In the genomic region with DNA sequence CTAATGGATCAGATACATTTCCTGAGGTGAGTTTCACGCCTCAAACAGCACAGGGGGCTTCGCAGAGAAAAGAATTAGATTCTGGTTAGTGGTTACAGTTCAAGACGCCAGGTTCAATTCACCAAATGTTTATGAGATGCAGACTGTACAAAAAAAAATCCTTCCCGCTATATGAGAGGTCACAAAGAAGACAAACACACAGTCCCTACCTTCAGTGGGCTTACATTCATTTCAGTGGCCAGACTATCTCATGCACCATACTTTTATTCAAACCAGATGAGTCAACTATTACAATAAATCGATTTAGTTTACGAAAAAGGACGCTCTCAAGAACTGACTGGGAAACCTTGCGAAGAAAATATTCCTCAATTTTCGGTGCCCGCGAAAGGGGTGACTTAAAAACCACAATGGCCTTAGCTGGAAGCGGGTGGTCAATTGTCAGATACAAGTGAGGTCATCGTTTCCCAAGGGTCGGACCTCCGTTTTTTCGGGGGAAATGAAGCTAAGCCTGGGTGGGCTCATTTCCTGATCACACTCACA, we compare ENCODE assay signal across 8 cellular contexts. TPM values are rescaled to one million over a fixed set of nuclear protein-coding genes. Genes with fewer than 3 reads are reported as not detected.
DNase-seq lines count a peak whose midpoint lies in the region; ATAC-seq and TF ChIP-seq lines count a peak whose summit lies in the region.

No MANE protein-coding gene starts in this region.

- peaks cover 5% of the 10 kb centered on the region for H3K36me3 ChIP-seq in CD8-positive, alpha-beta T cell (ENCODE audit: insufficient read depth, low read length)
- H3K36me3 ChIP-seq in OCI-LY1 (ENCODE audit: insufficient read depth, low read length) = peaks cover 34% of the 10 kb centered on the region
- peaks cover 38% of the 10 kb centered on the region for H3K36me3 ChIP-seq in endodermal cell (ENCODE audit: control insufficient read depth, insufficient read depth, low read length)
- peaks cover 44% of the 10 kb centered on the region for H3K36me3 ChIP-seq in neutrophil

- POLR2A ChIA-PET in CD8-positive, alpha-beta T cell (lab: Charles Lee) = interaction anchor here (1.2 kb wide), 1 partner anchor 8 kb away, joined by 3 read pairs; no protein-coding TSS in a partner anchor

- H3K27me3 ChIP-seq in CD8-positive, alpha-beta T cell (ENCODE audit: insufficient read depth, low read length) = no peaks in the 10 kb centered on the region
- H3K27me3 ChIP-seq in OCI-LY1 (ENCODE audit: insufficient read depth, low read length) (no peaks in the 10 kb centered on the region), endodermal cell (ENCODE audit: control insufficient read depth, insufficient read depth, low read length, poor library complexity, severe bottlenecking) (no peaks in the 10 kb centered on the region), neutrophil (no peaks in the 10 kb centered on the region)

- ATAC-seq in CD8-positive, alpha-beta T cell = no peak
- no peak for ATAC-seq in HG02571 (IDR thresholded peaks at IDR 0.05; ENCODE audit: unreplicated experiment)

- H3K36me3 Mint-ChIP-seq in CD8-positive, alpha-beta T cell = peaks cover 61% of the 10 kb centered on the region
- peaks cover 33% of the 10 kb centered on the region for H3K36me3 Mint-ChIP-seq in endodermal cell (ENCODE audit: low read depth)

- intact Hi-C loops in CD8-positive, alpha-beta T cell (cut with DNase I, micrococcal nuclease) = loop anchor here (1.0 to 10.0 kb wide), 12 partner anchors 48 to 1302 kb away; partner anchors contain the start of genes CAPN7 (in 2 of the 2), DPH3 (in 2 of the 2), BTD (in 1 of the 2) and CCDC174 (in 1 of the 2)

- peaks cover 43% of the 10 kb centered on the region for H3K4me1 ChIP-seq in CD8-positive, alpha-beta T cell (ENCODE audit: insufficient read depth, low read length)
- H3K4me1 ChIP-seq in OCI-LY1 (ENCODE audit: insufficient read depth, low read length, severe bottlenecking) (peaks cover 37% of the 10 kb centered on the region), endodermal cell (ENCODE audit: control insufficient read depth, insufficient read depth, low read length) (no peaks in the 10 kb centered on the region), neutrophil (ENCODE audit: control insufficient read depth in 1 of 2, insufficient read depth in 1 of 2, low read depth in 1 of 2, low read length in 1 of 2) (peaks cover 18 to 25% of the 10 kb centered on the region in 2 experiments)

- H3K4me1 Mint-ChIP-seq in CD8-positive, alpha-beta T cell (ENCODE audit: low read depth) = peaks cover 59% of the 10 kb centered on the region
- peaks cover 24% of the 10 kb centered on the region for H3K4me1 Mint-ChIP-seq in endodermal cell

- H3F3A ChIP-seq in OCI-LY1 (ENCODE audit: insufficient read depth, low read length) = no peaks in the 10 kb centered on the region

- peak overlapping the region; percentile 83 for H3K9ac ChIP-seq in OCI-LY1 (ENCODE audit: low read length)
- peak overlapping the region; percentile 72 for H3K9ac ChIP-seq in endodermal cell (ENCODE audit: extremely low read depth, low read length, poor library complexity, severe bottlenecking)

- no peak overlapping the region for H2AFZ ChIP-seq in OCI-LY1 (ENCODE audit: low read length)

- H3K4me3 ChIP-seq in CD8-positive, alpha-beta T cell (ENCODE audit: low read depth, low read length) = peak overlapping the region; percentile 87
- peak overlapping the region; percentile 95 for H3K4me3 ChIP-seq in OCI-LY1 (ENCODE audit: low read depth, low read length, poor library complexity, severe bottlenecking)
- H3K4me3 ChIP-seq in endodermal cell (ENCODE audit: low read length) = peak overlapping the region; percentile 96
- H3K4me3 ChIP-seq in neutrophil (ENCODE audit: low read depth in 1 of 2, low read length in 1 of 2) = peak overlapping the region; percentile 95 to 98

- no peaks in the 10 kb centered on the region for H3K9me3 Mint-ChIP-seq in CD8-positive, alpha-beta T cell
- no peaks in the 10 kb centered on the region for H3K9me3 Mint-ChIP-seq in endodermal cell

- no peaks in the 10 kb centered on the region for H3K9me2 ChIP-seq in OCI-LY1 (ENCODE audit: low read depth, low read length)

- TF ChIP-seq CTCF in CD8-positive, alpha-beta T cell (IDR thresholded peaks at IDR 0.05) = no peak
- TF ChIP-seq CTCF in OCI-LY1 (IDR thresholded peaks at IDR 0.05; ENCODE audit: low read length) (no peak), endodermal cell (conservative IDR thresholded peaks at IDR 0.05) (no peak), neutrophil (IDR thresholded peaks at IDR 0.05) (no peak)

- DNase-seq in CD8-positive, alpha-beta T cell = no peak
- DNase-seq in endodermal cell (no peak), MV-4-11 (lab: John Stamatoyannopoulos, UW) (no peak), islet precursor cell (no peak), SIG-M5 treated with dmso at 0.1 percent for 504 hours (lab: John Stamatoyannopoulos, UW; ENCODE audit: unreplicated experiment) (no peak)

- peaks cover 32% of the 10 kb centered on the region for H3K79me2 ChIP-seq in OCI-LY1 (ENCODE audit: insufficient read depth, low read length)

- peak overlapping the region; percentile 81 for H3K27ac ChIP-seq in CD8-positive, alpha-beta T cell (ENCODE audit: low read depth, low read length)
- H3K27ac ChIP-seq in OCI-LY1 (ENCODE audit: low read depth, low read length, poor library complexity, severe bottlenecking) = no peak overlapping the region
- no peak overlapping the region for H3K27ac ChIP-seq in endodermal cell (ENCODE audit: low read depth, low read length)
- peak overlapping the region; percentile 88 for H3K27ac ChIP-seq in neutrophil

- no peaks in the 10 kb centered on the region for H3K9me3 ChIP-seq in CD8-positive, alpha-beta T cell (ENCODE audit: low read length)
- no peaks in the 10 kb centered on the region for H3K9me3 ChIP-seq in OCI-LY1 (ENCODE audit: low read length)
- H3K9me3 ChIP-seq in endodermal cell (ENCODE audit: control insufficient read depth, low read length) = no peaks in the 10 kb centered on the region
- H3K9me3 ChIP-seq in neutrophil = no peaks in the 10 kb centered on the region

- WGBS in endodermal cell (ENCODE audit: insufficient coverage in 1 of 2, insufficient read length in 1 of 2), 2 experiments = 53 to 54% methylated on average over 14 to 16 of the region's 16 CpGs

- H3K27me3 Mint-ChIP-seq in CD8-positive, alpha-beta T cell (ENCODE audit: low read depth) = no peaks in the 10 kb centered on the region
- no peaks in the 10 kb centered on the region for H3K27me3 Mint-ChIP-seq in endodermal cell (ENCODE audit: insufficient read depth)

- H4K20me1 ChIP-seq in OCI-LY1 (ENCODE audit: insufficient read depth, low read length) = no peaks in the 10 kb centered on the region

- H3K4me3 Mint-ChIP-seq in CD8-positive, alpha-beta T cell = peak overlapping the region; percentile 99
- peak overlapping the region; percentile 99 for H3K4me3 Mint-ChIP-seq in endodermal cell

- peak overlapping the region; percentile 98 for H3K27ac Mint-ChIP-seq in CD8-positive, alpha-beta T cell
- peak overlapping the region; percentile 98 for H3K27ac Mint-ChIP-seq in endodermal cell

- CTCF ChIA-PET in CD8-positive, alpha-beta T cell (lab: Charles Lee) = interaction anchor here (1.1 to 3.8 kb wide), 3 partner anchors 20 to 159 kb away, joined by 3 to 18 read pairs (median 5); no protein-coding TSS in a partner anchor

- H3K4me2 ChIP-seq in OCI-LY1 (ENCODE audit: low read length) = peak overlapping the region; percentile 70

RNA-seq across cellular contexts. Expression of gene METTL6, which starts 0.7 kb away (rescaled TPM):
- total RNA-seq in CD8-positive, alpha-beta T cell = 1 to 10 TPM; 4.1 to 4.9 TPM
- total RNA-seq in endodermal cell = 10 to 100 TPM; 22.3 to 24.8 TPM
- 24.6 TPM for polyA plus RNA-seq in endodermal cell (2013, experiment 1 of 2)
- polyA plus RNA-seq in endodermal cell (2013, experiment 2 of 2) = 20.7 TPM

RNA-seq across cellular contexts. Expression of gene EAF1, which starts 0.7 kb away (rescaled TPM):
- total RNA-seq in CD8-positive, alpha-beta T cell = 10 to 100 TPM; 33.7 to 36.0 TPM
- total RNA-seq in endodermal cell = 10 to 100 TPM; 29.1 to 33.1 TPM
- 33.3 TPM for polyA plus RNA-seq in endodermal cell (2013, experiment 1 of 2)
- 26.4 TPM for polyA plus RNA-seq in endodermal cell (2013, experiment 2 of 2)

Comparison
In these comparisons a context has a peak if more than half of its experiments do, and no peak if none do; other contexts are left out.
1. H3K27ac ChIP-seq: peak in CD8-positive, alpha-beta T cell (single experiment) and neutrophil (single experiment); none in OCI-LY1 (single experiment) and endodermal cell (single experiment).
2. Peak in every context shown above with its lines, with median percentiles within 50 percentile points of each other: H3K4me3 ChIP-seq.